Comparison of ENCODE assay signal across 8 cellular contexts in genomic region chr11:3049430-3050243, GRCh38. TPM values are rescaled to one million over a fixed set of nuclear protein-coding genes. Genes with fewer than 3 reads are reported as not detected.
DNase-seq lines count a peak whose midpoint lies in the region; ATAC-seq and TF ChIP-seq lines count a peak whose summit lies in the region.

No MANE protein-coding gene starts in this region.

- H3K9me3 Mint-ChIP-seq in immature natural killer cell, result no peaks in the 10 kb centered on the region

- peak overlapping the region in 2 of 6 donors; percentile 96 to 98 for H3K27ac Mint-ChIP-seq in immature natural killer cell

- H3K36me3 ChIP-seq in ascending aorta, result peaks cover 10 to 19% of the 10 kb centered on the region in 2 donors

- peaks cover 29 to 36% of the 10 kb centered on the region in 2 donors for H3K4me1 Mint-ChIP-seq in immature natural killer cell

- DNase-seq in DMS53 (lab: John Stamatoyannopoulos, UW) (peak; percentile 95), HT1080 (ENCODE audit: low read depth) (peak; percentile 95), SW 1271 (lab: John Stamatoyannopoulos, UW) (peak; percentile 88 to 89), ascending aorta (ENCODE audit: low spot score in 2 of 2) (peak; percentile 57 to 92), immature natural killer cell (peak in 2 of 3 donors; percentile 9 to 80), HuH-7 (ENCODE audit: low spot score) (no peak)
- peak; percentile 19 to 41 for DNase-seq in stimulated activated CD4-positive, alpha-beta T cell treated with anti-CD3 and anti-CD28 coated beads, Interleukin-1b, Interleukin-23, amount 100 ng/mL, for 1 hour (ENCODE audit: low read depth in 2 of 2)

- H3K9me3 ChIP-seq in ascending aorta, result no peaks in the 10 kb centered on the region

- H3K36me3 Mint-ChIP-seq in immature natural killer cell, result peaks cover 0 to 10% (median 0%) of the 10 kb centered on the region in 3 donors

- H3K4me1 ChIP-seq in ascending aorta, result peaks cover 5 to 13% of the 10 kb centered on the region in 2 donors

- peak overlapping the region; percentile 3 to 61 for H3K27ac ChIP-seq in ascending aorta

- peak; percentile 77 for ATAC-seq in GM21367 (IDR thresholded peaks at IDR 0.05; ENCODE audit: unreplicated experiment)

- peaks cover 0 to 2% (median 0%) of the 10 kb centered on the region in 3 donors for H3K27me3 Mint-ChIP-seq in immature natural killer cell (ENCODE audit: low read depth in 3 of 3)

- no peaks in the 10 kb centered on the region for H3K27me3 ChIP-seq in ascending aorta

- intact Hi-C loops in ascending aorta (cut with DNase I), result no loop called here

- peak; percentile 32 to 43 (median 36) for TF ChIP-seq CTCF in ascending aorta (IDR thresholded peaks at IDR 0.05)

- H3K4me3 ChIP-seq in ascending aorta, result no peak overlapping the region

- peak overlapping the region in 1 of 5 donors; percentile 84 for H3K4me3 Mint-ChIP-seq in immature natural killer cell

RNA-seq across cellular contexts. Expression of gene CARS1, which starts 7.6 kb away (rescaled TPM):
- total RNA-seq in HT1080 (2014; rRNA removed; shearing (Covaris generic)), result 83.1 and 91.5 TPM in 2 replicates
- polyA plus RNA-seq in HT1080 (2015; cell fraction: cytosol; rRNA removed), result 144 and 166 TPM in 2 replicates
- 436 and 437 TPM in 2 replicates for polyA plus RNA-seq in HT1080 (2015; cell fraction: nucleus; rRNA removed)
- total RNA-seq in ascending aorta, result 51.4 TPM
- 10 to 100 TPM; 32.6 to 48.9 (median 44.2) TPM for polyA plus RNA-seq in immature natural killer cell

RNA-seq across cellular contexts. Expression of gene NAP1L4, which starts 57.5 kb away (rescaled TPM):
- 113 and 119 TPM in 2 replicates for total RNA-seq in HT1080 (2014; rRNA removed; shearing (Covaris generic))
- polyA plus RNA-seq in HT1080 (2015; cell fraction: cytosol; rRNA removed), result 131 and 149 TPM in 2 replicates
- 148 and 163 TPM in 2 replicates for polyA plus RNA-seq in HT1080 (2015; cell fraction: nucleus; rRNA removed)
- total RNA-seq in ascending aorta, result 54.5 TPM
- 100 to 1,000 TPM; 131 to 157 (median 139) TPM for polyA plus RNA-seq in immature natural killer cell
